In genomic region chr19:51366050-51366998, GRCh38 we compare ENCODE assay signal across 1 cellular context.
A peak's percentile ranks its signal among the peaks of the same experiment; 100 is the strongest.
TF ChIP-seq lines count a peak whose summit lies in the region.

Gene ETFB (minus strand): TSS chr19:51366388. CDS start chr19:51366326, 62 bp downstream.

TF ChIP-seq in HepG2, 621 proteins besides CTCF, POLR2A, EP300 and RAD21 (continued from another document and continues in another):
- TF ChIP-seq RERE (CRISPR knock-in tag; IDR thresholded peaks at IDR 0.05; ENCODE audit: low read depth) (no peak; the same call in 1 of the 2 replicates), ZNF577 (CRISPR knock-in tag; IDR thresholded peaks at IDR 0.05; ENCODE audit: borderline replicate concordance, low read depth) (no peak), EHMT2 (IDR thresholded peaks at IDR 0.05; ENCODE audit: borderline replicate concordance, low read depth, low read length) (no peak), ATF4 (CRISPR knock-in tag; IDR thresholded peaks at IDR 0.05) (no peak), ZNF12 (CRISPR knock-in tag; IDR thresholded peaks at IDR 0.05) (no peak), ISX (CRISPR knock-in tag; conservative IDR thresholded peaks at IDR 0.05) (no peak), PTBP1 (IDR thresholded peaks at IDR 0.05; ENCODE audit: low read depth, low read length, poor library complexity, severe bottlenecking) (no peak), ZBTB2 (CRISPR knock-in tag; IDR thresholded peaks at IDR 0.05; ENCODE audit: low read depth) (no peak), TFDP2 (CRISPR knock-in tag; IDR thresholded peaks at IDR 0.05) (peak; percentile 56), ZNF382 (CRISPR knock-in tag; IDR thresholded peaks at IDR 0.05; ENCODE audit: borderline replicate concordance) (no peak), ATRX (CRISPR knock-in tag; IDR thresholded peaks at IDR 0.05; ENCODE audit: borderline replicate concordance) (no peak), ZSCAN22 (CRISPR knock-in tag; IDR thresholded peaks at IDR 0.05) (no peak), ZNF30 (CRISPR knock-in tag; IDR thresholded peaks at IDR 0.05) (0 out of 2 replicates have a peak, but pooled peaks have one; percentile 9), ASH2L (IDR thresholded peaks at IDR 0.05; ENCODE audit: insufficient read length, low read depth, low read length) (no peak), REXO4 (CRISPR knock-in tag; IDR thresholded peaks at IDR 0.05; ENCODE audit: borderline replicate concordance) (no peak), RARA (CRISPR knock-in tag; IDR thresholded peaks at IDR 0.05) (peak; percentile 46), DDIT3 (CRISPR knock-in tag; IDR thresholded peaks at IDR 0.05) (no peak), ATAD3A (CRISPR knock-in tag; IDR thresholded peaks at IDR 0.05) (no peak), HMG20A (CRISPR knock-in tag; IDR thresholded peaks at IDR 0.05; ENCODE audit: borderline replicate concordance) (no peak), ZNF597 (CRISPR knock-in tag; IDR thresholded peaks at IDR 0.05) (no peak), HMGXB3 (CRISPR knock-in tag; IDR thresholded peaks at IDR 0.05; ENCODE audit: borderline replicate concordance) (0 out of 2 replicates have a peak, but pooled peaks have one; percentile 17), CCAR2 (optimal IDR thresholded peaks at IDR 0.05; ENCODE audit: low read depth, low read length) (no peak), ZNF138 (CRISPR knock-in tag; IDR thresholded peaks at IDR 0.05; ENCODE audit: low read depth) (peak; percentile 60; the same call in 1 of the 2 replicates), GZF1 (CRISPR knock-in tag; IDR thresholded peaks at IDR 0.05) (no peak), ZNF672 (CRISPR knock-in tag; IDR thresholded peaks at IDR 0.05) (no peak), ZNF773 (CRISPR knock-in tag; IDR thresholded peaks at IDR 0.05; ENCODE audit: borderline replicate concordance) (no peak), TGIF2 (CRISPR knock-in tag; IDR thresholded peaks at IDR 0.05) (peak; percentile 73), ELF4 (CRISPR knock-in tag; IDR thresholded peaks at IDR 0.05; ENCODE audit: borderline replicate concordance) (no peak), ZNF10 (CRISPR knock-in tag; IDR thresholded peaks at IDR 0.05; ENCODE audit: borderline replicate concordance, low read depth) (no peak), AFF4 (CRISPR knock-in tag; IDR thresholded peaks at IDR 0.05) (peak; percentile 56), ATF5 (CRISPR knock-in tag; IDR thresholded peaks at IDR 0.05; ENCODE audit: low read depth) (no peak), ZNF256 (CRISPR knock-in tag; conservative IDR thresholded peaks at IDR 0.05) (no peak), BATF2 (CRISPR knock-in tag; IDR thresholded peaks at IDR 0.05) (no peak), HDAC1 (CRISPR knock-in tag; IDR thresholded peaks at IDR 0.05) (no peak), ZNF484 (CRISPR knock-in tag; IDR thresholded peaks at IDR 0.05; ENCODE audit: borderline replicate concordance, low read depth) (no peak), FOXJ3 (CRISPR knock-in tag; IDR thresholded peaks at IDR 0.05; ENCODE audit: borderline replicate concordance) (no peak), HOMEZ (CRISPR knock-in tag; IDR thresholded peaks at IDR 0.05; ENCODE audit: low read depth) (no peak)
